Comparison of ENCODE assay signal across 30 cellular contexts in the genomic region with DNA sequence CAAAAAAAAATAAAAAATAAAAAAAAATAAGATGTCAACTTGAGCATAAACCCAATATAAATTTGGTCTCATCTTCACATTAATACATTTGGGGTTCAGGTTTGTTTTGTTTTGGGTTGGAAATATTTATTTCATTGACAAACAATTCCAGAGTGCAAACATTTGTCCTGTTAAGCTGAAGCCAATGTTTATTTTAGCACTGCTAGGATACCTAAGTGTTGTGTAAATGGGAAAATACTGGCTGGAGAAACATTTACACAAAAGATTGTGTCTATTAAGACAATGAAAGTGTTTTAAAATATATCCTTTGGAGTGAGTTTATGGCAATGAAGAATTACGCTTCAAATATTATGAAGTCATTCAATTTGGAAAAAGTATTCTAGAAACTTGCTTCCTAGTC.
"Had no signal": no experiment of that assay in that cellular context is flagged by ENCODE, and none has a peak within 500 bp of the region (broad histone marks: within the 10 kb centered on the region; RNA-seq: fewer than 3 reads in every experiment).

No MANE protein-coding gene starts in this region.

- H3K9me3 ChIP-seq: colonic mucosa, esophagus squamous epithelium, gastrocnemius medialis, neutrophil, ovary, psoas muscle, suprapubic skin, tibial artery, upper lobe of right lung had no signal

- H3K27ac ChIP-seq: colonic mucosa, epithelial cell of prostate, esophagus squamous epithelium, gastrocnemius medialis, hepatocyte, neutrophil, ovary, psoas muscle, suprapubic skin, tibial artery, upper lobe of right lung had no signal

- H3K27me3 ChIP-seq: colonic mucosa, esophagus squamous epithelium, hepatocyte, neutrophil, ovary, suprapubic skin, tibial artery, upper lobe of right lung had no signal

- H3K4me3 Mint-ChIP-seq: activated CD4-positive, alpha-beta T cell treated with anti-CD3 and anti-CD28 coated beads for 36 hours; activated CD8-positive, alpha-beta T cell treated with anti-CD3 and anti-CD28 coated beads, Interleukin-2, amount 10 ng/mL, durations not matched to agents 7 days and 5 days; activated T-cell treated with anti-CD3 and anti-CD28 coated beads, Interleukin-2, amount 50 U/mL, for 72 hours; naive B cell; nephron progenitor cell; T-cell had no signal

- H3K27ac Mint-ChIP-seq: activated CD4-positive, alpha-beta T cell treated with anti-CD3 and anti-CD28 coated beads for 36 hours; activated CD8-positive, alpha-beta T cell treated with anti-CD3 and anti-CD28 coated beads, Interleukin-2, amount 10 ng/mL, durations not matched to agents 7 days and 5 days; activated naive CD4-positive, alpha-beta T cell treated with anti-CD3 and anti-CD28 coated beads, Interleukin-2, amount 50 U/mL, for 72 hours; activated T-cell treated with anti-CD3 and anti-CD28 coated beads, Interleukin-2, amount 50 U/mL, for 72 hours; naive B cell; nephron progenitor cell; T-cell had no signal

- DNase-seq: activated CD4-positive, alpha-beta T cell treated with anti-CD3 and anti-CD28 coated beads for 36 hours; activated CD4-positive, CD25-positive, alpha-beta regulatory T cell; activated CD8-positive, alpha-beta T cell treated with anti-CD3 and anti-CD28 coated beads, Interleukin-2, amount 10 ng/mL, durations not matched to agents 7 days and 5 days; activated naive CD4-positive, alpha-beta T cell; activated T-cell treated with anti-CD3 and anti-CD28 coated beads for 4 hours; activated T-cell treated with anti-CD3 and anti-CD28 coated beads, Interleukin-2, amount 50 U/mL, for 72 hours; anterior cingulate cortex; cerebellar nuclear complex; colonic mucosa; effector CD8-positive, alpha-beta T cell; esophagus squamous epithelium; gastrocnemius medialis; glutamatergic neuron; islet precursor cell; naive B cell; nephron progenitor cell; ovary; psoas muscle; stimulated activated CD4-positive, alpha-beta T cell treated with anti-CD3 and anti-CD28 coated beads, Interleukin-15, amount 100 ng/mL, for 24 hours; stimulated activated CD4-positive, alpha-beta T cell treated with anti-CD3 and anti-CD28 coated beads, Interleukin-2, amount 100 ng/mL, for 24 hours; stimulated activated naive CD4-positive, alpha-beta T cell; T-cell; tibial artery; upper lobe of right lung had no signal

- H3K36me3 ChIP-seq: colonic mucosa, gastrocnemius medialis, neutrophil, ovary, suprapubic skin, upper lobe of right lung had no signal

- H3K36me3 Mint-ChIP-seq: activated naive CD4-positive, alpha-beta T cell treated with anti-CD3 and anti-CD28 coated beads, Interleukin-2, amount 50 U/mL, for 72 hours; naive B cell; T-cell had no signal

- H3K4me1 Mint-ChIP-seq: activated CD4-positive, alpha-beta T cell treated with anti-CD3 and anti-CD28 coated beads for 36 hours; naive B cell; T-cell had no signal

- ATAC-seq: activated CD4-positive, alpha-beta T cell treated with anti-CD3 and anti-CD28 coated beads for 36 hours; activated CD8-positive, alpha-beta T cell treated with anti-CD3 and anti-CD28 coated beads, Interleukin-2, amount 10 ng/mL, durations not matched to agents 7 days and 5 days; activated naive CD4-positive, alpha-beta T cell treated with anti-CD3 and anti-CD28 coated beads, Interleukin-2, amount 50 U/mL, for 72 hours; activated T-cell treated with anti-CD3 and anti-CD28 coated beads, Interleukin-2, amount 50 U/mL, for 72 hours; gastrocnemius medialis; psoas muscle; T-cell; upper lobe of right lung had no signal

- H3K4me1 ChIP-seq: colonic mucosa, gastrocnemius medialis, psoas muscle, tibial artery, upper lobe of right lung had no signal

- H3K27me3 Mint-ChIP-seq: naive B cell, T-cell had no signal

- H3K4me3 ChIP-seq: colonic mucosa, esophagus squamous epithelium, gastrocnemius medialis, hepatocyte, lung, ovary, psoas muscle, suprapubic skin, tibial artery, upper lobe of right lung had no signal
